ENCODE assay signal across 25 cellular contexts in the genomic region with DNA sequence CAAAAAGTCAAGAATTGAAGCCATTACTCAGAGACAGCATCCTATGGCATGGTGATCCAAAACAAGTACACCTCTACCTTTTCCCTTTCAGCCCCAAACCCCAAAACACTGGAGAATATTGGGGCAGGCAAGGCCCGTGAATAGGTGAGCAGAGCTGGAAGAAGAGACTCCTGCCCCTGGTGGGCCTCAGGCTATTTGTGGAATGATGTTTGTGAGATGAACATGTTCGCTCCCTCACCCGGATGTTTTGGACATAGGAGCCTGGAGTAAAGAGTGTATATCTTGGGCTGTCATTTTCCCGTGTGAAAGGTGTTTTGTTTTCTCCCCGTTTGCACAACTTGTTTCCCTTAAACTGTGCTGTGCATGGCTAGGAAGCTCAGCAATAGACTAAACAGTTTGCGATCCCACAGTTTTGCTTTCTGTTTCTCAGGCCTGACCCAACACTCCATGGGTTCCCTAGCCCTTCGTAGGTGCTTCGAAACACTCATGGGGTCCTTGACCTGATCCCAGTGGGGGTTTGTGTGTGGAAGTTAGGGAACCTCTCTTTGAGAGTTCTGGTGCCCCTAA.
"Had no signal": no experiment of that assay in that cellular context is flagged by ENCODE, and none has a peak within 500 bp of the region (broad histone marks: within the 10 kb centered on the region; RNA-seq: fewer than 3 reads in every experiment).

No MANE protein-coding gene starts in this region.

- H3K27ac ChIP-seq: dorsolateral prefrontal cortex, gastrocnemius medialis, hepatocyte, left lung, psoas muscle, sigmoid colon, testis, tibial artery had no signal

- H3K4me2 ChIP-seq: hepatocyte had no signal

- H3K36me3 Mint-ChIP-seq: naive thymus-derived CD8-positive, alpha-beta T cell; stimulated activated effector memory CD8-positive, alpha-beta T cell treated with anti-CD3 and anti-CD28 coated beads, Interleukin-12 subunit alpha, Interleukin-12 subunit beta, amount 100 ng/mL, for 72 hours; type B pancreatic cell had no signal

- H3K9me3 Mint-ChIP-seq: naive thymus-derived CD8-positive, alpha-beta T cell had no signal

- H3K27me3 ChIP-seq: gastrocnemius medialis, hepatocyte, left lung, ovary, sigmoid colon, testis, tibial artery had no signal

- H3K9me3 ChIP-seq: gastrocnemius medialis, left lung, ovary, psoas muscle, sigmoid colon, testis, tibial artery had no signal

- H3K79me2 ChIP-seq: hepatocyte had no signal

- H3K36me3 ChIP-seq: gastrocnemius medialis, left lung, ovary, sigmoid colon, tibial artery had no signal

- H3K4me1 ChIP-seq: left lung, psoas muscle, testis had no signal

- DNase-seq: dorsolateral prefrontal cortex; effector CD4-positive, alpha-beta T cell; foreskin fibroblast; gastrocnemius medialis; head of caudate nucleus; kidney; left lung; midbrain; naive thymus-derived CD8-positive, alpha-beta T cell; nephron progenitor cell; nucleus accumbens; ovary; posterior cingulate gyrus; psoas muscle; right cardiac atrium; sigmoid colon; stimulated activated CD4-positive, alpha-beta T cell treated with anti-CD3 and anti-CD28 coated beads, Interleukin-2, amount 100 ng/mL, for 24 hours; stimulated activated CD4-positive, alpha-beta T cell treated with anti-CD3 and anti-CD28 coated beads, Interleukin-4, amount 100 ng/mL, for 24 hours; stimulated activated naive CD4-positive, alpha-beta T cell treated with Interleukin-2 at 50 U/mL for 16 hours; substantia nigra; testis; tibial artery had no signal

- ATAC-seq: gastrocnemius medialis; left lung; naive thymus-derived CD8-positive, alpha-beta T cell; psoas muscle; right cardiac atrium had no signal

- H3K4me3 ChIP-seq: dorsolateral prefrontal cortex, gastrocnemius medialis, hepatocyte, left lung, ovary, psoas muscle, sigmoid colon, testis, tibial artery had no signal

- H2AFZ ChIP-seq: hepatocyte had no signal

- H3K27ac Mint-ChIP-seq: naive thymus-derived CD8-positive, alpha-beta T cell; stimulated activated effector memory CD8-positive, alpha-beta T cell treated with anti-CD3 and anti-CD28 coated beads, Interleukin-12 subunit alpha, Interleukin-12 subunit beta, amount 100 ng/mL, for 72 hours; type B pancreatic cell had no signal

- H3K4me3 Mint-ChIP-seq: naive thymus-derived CD8-positive, alpha-beta T cell; nephron progenitor cell; stimulated activated effector memory CD8-positive, alpha-beta T cell treated with anti-CD3 and anti-CD28 coated beads, Interleukin-12 subunit alpha, Interleukin-12 subunit beta, amount 100 ng/mL, for 72 hours; type B pancreatic cell had no signal

- H3K4me1 Mint-ChIP-seq: naive thymus-derived CD8-positive, alpha-beta T cell; stimulated activated effector memory CD8-positive, alpha-beta T cell treated with anti-CD3 and anti-CD28 coated beads, Interleukin-12 subunit alpha, Interleukin-12 subunit beta, amount 100 ng/mL, for 72 hours had no signal
